1 cellular context compared by ENCODE assay signal in genomic region chr6:6584310-6585002, GRCh38.
TF ChIP-seq lines count a peak whose summit lies in the region.

No MANE protein-coding gene starts in this region.

TF ChIP-seq in GM12878, 131 proteins besides CTCF, POLR2A, EP300 and RAD21 (continued from another document and continues in another):
- TF ChIP-seq, protein P1, sequence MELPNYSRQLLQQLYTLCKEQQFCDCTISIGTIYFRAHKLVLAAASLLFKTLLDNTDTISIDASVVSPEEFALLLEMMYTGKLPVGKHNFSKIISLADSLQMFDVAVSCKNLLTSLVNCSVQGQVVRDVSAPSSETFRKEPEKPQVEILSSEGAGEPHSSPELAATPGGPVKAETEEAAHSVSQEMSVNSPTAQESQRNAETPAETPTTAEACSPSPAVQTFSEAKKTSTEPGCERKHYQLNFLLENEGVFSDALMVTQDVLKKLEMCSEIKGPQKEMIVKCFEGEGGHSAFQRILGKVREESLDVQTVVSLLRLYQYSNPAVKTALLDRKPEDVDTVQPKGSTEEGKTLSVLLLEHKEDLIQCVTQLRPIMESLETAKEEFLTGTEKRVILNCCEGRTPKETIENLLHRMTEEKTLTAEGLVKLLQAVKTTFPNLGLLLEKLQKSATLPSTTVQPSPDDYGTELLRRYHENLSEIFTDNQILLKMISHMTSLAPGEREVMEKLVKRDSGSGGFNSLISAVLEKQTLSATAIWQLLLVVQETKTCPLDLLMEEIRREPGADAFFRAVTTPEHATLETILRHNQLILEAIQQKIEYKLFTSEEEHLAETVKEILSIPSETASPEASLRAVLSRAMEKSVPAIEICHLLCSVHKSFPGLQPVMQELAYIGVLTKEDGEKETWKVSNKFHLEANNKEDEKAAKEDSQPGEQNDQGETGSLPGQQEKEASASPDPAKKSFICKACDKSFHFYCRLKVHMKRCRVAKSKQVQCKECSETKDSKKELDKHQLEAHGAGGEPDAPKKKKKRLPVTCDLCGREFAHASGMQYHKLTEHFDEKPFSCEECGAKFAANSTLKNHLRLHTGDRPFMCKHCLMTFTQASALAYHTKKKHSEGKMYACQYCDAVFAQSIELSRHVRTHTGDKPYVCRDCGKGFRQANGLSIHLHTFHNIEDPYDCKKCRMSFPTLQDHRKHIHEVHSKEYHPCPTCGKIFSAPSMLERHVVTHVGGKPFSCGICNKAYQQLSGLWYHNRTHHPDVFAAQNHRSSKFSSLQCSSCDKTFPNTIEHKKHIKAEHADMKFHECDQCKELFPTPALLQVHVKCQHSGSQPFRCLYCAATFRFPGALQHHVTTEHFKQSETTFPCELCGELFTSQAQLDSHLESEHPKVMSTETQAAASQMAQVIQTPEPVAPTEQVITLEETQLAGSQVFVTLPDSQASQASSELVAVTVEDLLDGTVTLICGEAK (IDR thresholded peaks at IDR 0.05; ENCODE audit: borderline replicate concordance), result no peak
- TF ChIP-seq NFXL1 (IDR thresholded peaks at IDR 0.05; ENCODE audit: borderline replicate concordance) (no peak), MTA3 (IDR thresholded peaks at IDR 0.05; ENCODE audit: borderline replicate concordance, low read length) (no peak), HDGF (IDR thresholded peaks at IDR 0.05) (no peak; the same call in 1 of the 2 replicates), ZNF622 (IDR thresholded peaks at IDR 0.05) (no peak), ZNF687 (IDR thresholded peaks at IDR 0.05) (peak; percentile 86), E4F1 (IDR thresholded peaks at IDR 0.05; ENCODE audit: borderline replicate concordance, partially characterized antibody) (no peak), IKZF1 (conservative IDR thresholded peaks at IDR 0.05) (no peak; the same call in 1 of the 2 replicates), NR2C1 (IDR thresholded peaks at IDR 0.05) (peak; percentile 74), SIN3A (IDR thresholded peaks at IDR 0.05; ENCODE audit: low read depth, low read length) (no peak), PAX5 (IDR thresholded peaks at IDR 0.05; ENCODE audit: borderline replicate concordance, low read depth, low read length) (no peak), MYB (IDR thresholded peaks at IDR 0.05; ENCODE audit: borderline replicate concordance, low read depth, low read length) (no peak), NBN (IDR thresholded peaks at IDR 0.05) (no peak), FOS (IDR thresholded peaks at IDR 0.05; ENCODE audit: borderline replicate concordance, extremely low read depth, insufficient read length) (no peak), CBX5 (IDR thresholded peaks at IDR 0.05; ENCODE audit: low read depth) (no peak), ZNF207 (IDR thresholded peaks at IDR 0.05; ENCODE audit: borderline replicate concordance) (no peak), PBX3 (IDR thresholded peaks at IDR 0.05; ENCODE audit: insufficient replicate concordance, low read depth, low read length) (no peak), RBBP5 (conservative IDR thresholded peaks at IDR 0.05) (no peak), RAD51 (IDR thresholded peaks at IDR 0.05) (no peak), NFIC (IDR thresholded peaks at IDR 0.05; ENCODE audit: low read depth, low read length) (no peak), REST (IDR thresholded peaks at IDR 0.05; ENCODE audit: low read depth, low read length) (no peak), ZZZ3 (IDR thresholded peaks at IDR 0.05; ENCODE audit: control insufficient read depth, insufficient read length, low read depth) (no peak), NKRF (conservative IDR thresholded peaks at IDR 0.05) (no peak), IKZF2 (IDR thresholded peaks at IDR 0.05) (no peak), ESRRA (IDR thresholded peaks at IDR 0.05; ENCODE audit: low read length) (no peak), NRF1 (conservative IDR thresholded peaks at IDR 0.05; ENCODE audit: low read depth, low read length) (no peak), BCL11A (IDR thresholded peaks at IDR 0.05; ENCODE audit: low read depth, low read length) (0 out of 2 replicates have a peak, but pooled peaks have one; percentile 1), ZNF384 (IDR thresholded peaks at IDR 0.05; ENCODE audit: borderline replicate concordance, low read depth, low read length) (no peak), CUX1 (IDR thresholded peaks at IDR 0.05; ENCODE audit: insufficient replicate concordance, low read depth, low read length) (no peak)
- TF ChIP-seq, protein P2, sequence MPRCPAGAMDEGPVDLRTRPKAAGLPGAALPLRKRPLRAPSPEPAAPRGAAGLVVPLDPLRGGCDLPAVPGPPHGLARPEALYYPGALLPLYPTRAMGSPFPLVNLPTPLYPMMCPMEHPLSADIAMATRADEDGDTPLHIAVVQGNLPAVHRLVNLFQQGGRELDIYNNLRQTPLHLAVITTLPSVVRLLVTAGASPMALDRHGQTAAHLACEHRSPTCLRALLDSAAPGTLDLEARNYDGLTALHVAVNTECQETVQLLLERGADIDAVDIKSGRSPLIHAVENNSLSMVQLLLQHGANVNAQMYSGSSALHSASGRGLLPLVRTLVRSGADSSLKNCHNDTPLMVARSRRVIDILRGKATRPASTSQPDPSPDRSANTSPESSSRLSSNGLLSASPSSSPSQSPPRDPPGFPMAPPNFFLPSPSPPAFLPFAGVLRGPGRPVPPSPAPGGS (IDR thresholded peaks at IDR 0.05; ENCODE audit: borderline replicate concordance, insufficient read depth, low read depth, low read length, poor library complexity, severe bottlenecking), result no peak
- TF ChIP-seq, protein P3, sequence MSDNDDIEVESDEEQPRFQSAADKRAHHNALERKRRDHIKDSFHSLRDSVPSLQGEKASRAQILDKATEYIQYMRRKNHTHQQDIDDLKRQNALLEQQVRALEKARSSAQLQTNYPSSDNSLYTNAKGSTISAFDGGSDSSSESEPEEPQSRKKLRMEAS (IDR thresholded peaks at IDR 0.05; ENCODE audit: low read depth, low read length), result no peak
